Comparison of ENCODE assay signal across 13 cellular contexts in the genomic region with DNA sequence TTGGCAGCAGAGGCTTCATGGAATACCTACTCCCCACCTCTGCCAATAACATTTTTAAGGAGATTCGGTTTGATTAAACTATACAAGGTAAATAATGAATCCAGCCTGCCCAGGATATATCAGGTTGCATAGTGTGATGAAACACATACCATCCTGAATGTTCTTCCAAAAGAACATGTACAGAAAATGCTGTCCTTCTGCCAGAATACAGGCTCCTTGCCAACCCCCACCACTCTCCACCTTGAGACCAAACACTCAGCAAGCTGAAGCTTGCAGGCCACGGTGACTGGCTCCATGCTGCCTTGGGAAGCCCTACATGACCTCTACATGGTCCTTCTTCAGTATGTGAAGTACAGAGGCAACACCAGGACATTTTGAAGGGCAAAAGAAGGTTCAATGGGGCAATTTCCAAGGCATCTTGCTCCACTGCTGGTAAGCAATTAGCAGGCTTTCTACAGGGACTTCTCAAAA.
DNase-seq lines count a peak whose midpoint lies in the region; ATAC-seq, FAIRE-seq and TF ChIP-seq lines count a peak whose summit lies in the region.
"Had no signal": no experiment of that assay in that cellular context is flagged by ENCODE, and none has a peak within 500 bp of the region (broad histone marks: within the 10 kb centered on the region; RNA-seq: fewer than 3 reads in every experiment).

No MANE protein-coding gene starts in this region.

- DNase-seq in NCI-H226 (peak; percentile 21), dorsolateral prefrontal cortex (peak in 1 of 10 donors; percentile 11), frontal cortex (ENCODE audit: low spot score in 2 of 2) (no peak), Peyer's patch (no peak)
- DNase-seq: CD8-positive, alpha-beta T cell; foreskin melanocyte; mesendoderm; NCI-H2227 treated with DMSO at 0.1 percent for 48 hours had no signal

- H3K27me3 ChIP-seq in dorsolateral prefrontal cortex, result no peaks in the 10 kb centered on the region
- H3K27me3 ChIP-seq in rectal smooth muscle tissue (ENCODE audit: control insufficient read depth, insufficient read depth, low read length), result no peaks in the 10 kb centered on the region
- no peaks in the 10 kb centered on the region for H3K27me3 ChIP-seq in Peyer's patch
- H3K27me3 ChIP-seq: upper lobe of left lung had no signal

- TF ChIP-seq POLR2A in Peyer's patch (IDR thresholded peaks at IDR 0.05), result no peak

- no peaks in the 10 kb centered on the region; the same call in 1 of the 2 replicates for H3K4me1 ChIP-seq in HEK293 (ENCODE audit: control insufficient read depth, insufficient read depth, low read length)
- peaks cover 27% of the 10 kb centered on the region for H3K4me1 ChIP-seq in rectal smooth muscle tissue (ENCODE audit: control insufficient read depth, insufficient read depth, low read length)
- H3K4me1 ChIP-seq in Peyer's patch, result peaks cover 0 to 9% (median 0%) of the 10 kb centered on the region in 4 donors

- ATAC-seq in HG03439 (IDR thresholded peaks at IDR 0.05; ENCODE audit: unreplicated experiment), result no peak
- no peak for ATAC-seq in GM21360 (IDR thresholded peaks at IDR 0.05; ENCODE audit: unreplicated experiment)
- ATAC-seq: CD8-positive, alpha-beta T cell had no signal

- TF ChIP-seq CTCF in HEK293 (tag by site-specific recombination; IDR thresholded peaks at IDR 0.05) (no peak), dorsolateral prefrontal cortex (IDR thresholded peaks at IDR 0.05 in 54 of 56, conservative IDR thresholded peaks at IDR 0.05 in 2 of 56; ENCODE audit: low read depth in 1 of 56, partially characterized antibody in 56 of 56) (no peak), Peyer's patch (IDR thresholded peaks at IDR 0.05) (no peak)

- H3K4me3 ChIP-seq in HEK293 (ENCODE audit: low read depth, low read length) (no peak overlapping the region), dorsolateral prefrontal cortex (no peak overlapping the region), rectal smooth muscle tissue (ENCODE audit: low read length) (no peak overlapping the region), Peyer's patch (no peak overlapping the region)
- H3K4me3 ChIP-seq: upper lobe of left lung had no signal

- intact Hi-C loops in dorsolateral prefrontal cortex (cut with DNase I), result no loop called here

- no peak overlapping the region for H3K9ac ChIP-seq in rectal smooth muscle tissue (ENCODE audit: low read length)

- no peaks in the 10 kb centered on the region for H3K36me3 ChIP-seq in HEK293 (ENCODE audit: control insufficient read depth in 2 of 2, insufficient read depth in 1 of 2, low read length in 2 of 2)
- H3K36me3 ChIP-seq in rectal smooth muscle tissue (ENCODE audit: control insufficient read depth, insufficient read depth, low read length), result no peaks in the 10 kb centered on the region
- no peaks in the 10 kb centered on the region for H3K36me3 ChIP-seq in Peyer's patch
- H3K36me3 ChIP-seq: upper lobe of left lung had no signal

- no peak for FAIRE-seq in frontal cortex (lab: Jason Lieb, UNC)

- H3K9me3 ChIP-seq in HEK293 (ENCODE audit: control insufficient read depth, insufficient read depth, low read depth, low read length) (no peaks in the 10 kb centered on the region), Peyer's patch (no peaks in the 10 kb centered on the region)
- H3K9me3 ChIP-seq: upper lobe of left lung had no signal

- H3K27ac ChIP-seq in HEK293 (ENCODE audit: extremely low read depth, low read depth, low read length) (no peak overlapping the region), dorsolateral prefrontal cortex (peak overlapping the region in 34 of 59 donors; percentile 3 to 90 (median 42)), rectal smooth muscle tissue (ENCODE audit: low read depth, low read length) (peak overlapping the region; percentile 79), Peyer's patch (peak overlapping the region in 1 of 4 donors; percentile 29)

- POLR2A ChIA-PET in HEK293 (lab: Yijun Ruan, JAX), result no interaction called here

- CTCF ChIA-PET in HEK293 (lab: Yijun Ruan, JAX), result no interaction called here

TF ChIP-seq in HEK293, 187 proteins besides CTCF, POLR2A, EP300 and RAD21:
- TF ChIP-seq ZNF184 (tag by site-specific recombination; IDR thresholded peaks at IDR 0.05) (no peak), ZNF404 (tag by site-specific recombination; IDR thresholded peaks at IDR 0.05) (no peak), ZNF654 (tag by site-specific recombination; IDR thresholded peaks at IDR 0.05; ENCODE audit: low read depth) (no peak), ZNF830 (tag by site-specific recombination; IDR thresholded peaks at IDR 0.05; ENCODE audit: low read depth) (no peak), ZNF335 (tag by site-specific recombination; conservative IDR thresholded peaks at IDR 0.05) (0 out of 2 replicates have a peak, but pooled peaks have one; percentile 14), ZNF701 (tag by site-specific recombination; IDR thresholded peaks at IDR 0.05) (no peak)
